23 cellular contexts compared by ENCODE assay signal in the genomic region with DNA sequence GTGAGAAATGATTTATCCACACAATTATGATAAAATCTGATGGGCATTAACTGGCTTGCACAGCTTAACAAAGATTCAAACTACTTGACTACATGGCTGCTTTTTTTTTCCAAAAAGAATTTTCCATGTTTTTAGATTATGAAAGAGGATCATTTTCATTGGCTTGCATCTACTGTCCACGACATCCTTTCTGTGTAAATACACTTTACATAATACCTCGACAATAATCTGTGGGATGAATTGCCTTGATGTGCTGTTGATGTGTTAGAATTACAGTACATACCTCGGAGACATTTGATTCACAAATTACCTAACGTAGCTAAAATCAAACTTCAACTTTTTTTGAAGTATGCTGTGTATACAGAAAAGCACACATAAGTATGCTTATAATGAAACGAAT.
DNase-seq lines count a peak whose midpoint lies in the region; ATAC-seq, FAIRE-seq and TF ChIP-seq lines count a peak whose summit lies in the region.
"Had no signal": no experiment of that assay in that cellular context is flagged by ENCODE, and none has a peak within 500 bp of the region (broad histone marks: within the 10 kb centered on the region; RNA-seq: fewer than 3 reads in every experiment).

No MANE protein-coding gene starts in this region.

- intact Hi-C loops in heart left ventricle (cut with DNase I) (loop anchor here in 7 of 10 donors (2.0 to 10.0 kb wide), 6 partner anchors 182 to 942 kb away; partner anchors contain the start of genes STAG1 (in 4 of the 7) and PCCB (in 1 of the 7)), pancreas (cut with DNase I) (loop anchor here in 2 of 3 donors (5.0 to 10.0 kb wide), 2 partner anchors 675 to 942 kb away; no protein-coding TSS in a partner anchor)
- intact Hi-C loops in activated CD4-positive, alpha-beta T cell treated with anti-CD3 and anti-CD28 coated beads, Interleukin-2, amount 10 ng/mL, durations not matched to agents 24 days and 14 days (cut with micrococcal nuclease): loop anchor here (10.0 kb wide), 2 partner anchors 1875 to 1905 kb away; no protein-coding TSS in a partner anchor

- H3K36me3 ChIP-seq in heart left ventricle (peaks cover 0 to 13% (median 5%) of the 10 kb centered on the region in 9 donors), right atrium auricular region (peaks cover 11% of the 10 kb centered on the region), osteoblast (ENCODE audit: insufficient read depth, low read length) (no peaks in the 10 kb centered on the region), pancreas (no peaks in the 10 kb centered on the region)
- H3K36me3 ChIP-seq: adrenal gland had no signal

- no peaks in the 10 kb centered on the region for H4K20me1 ChIP-seq in osteoblast (ENCODE audit: insufficient read depth, low read length)

- H3K27ac ChIP-seq in heart left ventricle: peak overlapping the region in 9 of 12 donors; percentile 39 to 83 (median 64)
- peak overlapping the region in 1 of 2 donors; percentile 83 for H3K27ac ChIP-seq in right atrium auricular region
- H3K27ac ChIP-seq in epithelial cell of prostate: peak overlapping the region; percentile 55
- peak overlapping the region; percentile 86 for H3K27ac ChIP-seq in osteoblast (ENCODE audit: low read depth, low read length)
- H3K27ac ChIP-seq in pancreas: no peak overlapping the region
- H3K27ac ChIP-seq: adrenal gland had no signal

- H3K4me2 ChIP-seq in osteoblast (ENCODE audit: insufficient read depth, low read length): peak overlapping the region; percentile 65

- H3K27me3 Mint-ChIP-seq in activated CD4-positive, alpha-beta T cell treated with anti-CD3 and anti-CD28 coated beads, Interleukin-2, amount 10 ng/mL, durations not matched to agents 24 days and 14 days: peaks cover 17% of the 10 kb centered on the region

- H3K9me3 ChIP-seq in heart left ventricle (no peaks in the 10 kb centered on the region), right atrium auricular region (no peaks in the 10 kb centered on the region), osteoblast (ENCODE audit: low read depth, low read length) (no peaks in the 10 kb centered on the region), pancreas (no peaks in the 10 kb centered on the region)
- H3K9me3 ChIP-seq: adrenal gland, heart right ventricle, left lung had no signal

- FAIRE-seq in pancreas (lab: Jason Lieb, UNC): no peak
- FAIRE-seq: GM18507, urothelium cell line had no signal

- no peaks in the 10 kb centered on the region for H3K79me2 ChIP-seq in osteoblast (ENCODE audit: insufficient read depth, low read length)

- H3K36me3 Mint-ChIP-seq in activated CD4-positive, alpha-beta T cell treated with anti-CD3 and anti-CD28 coated beads, Interleukin-2, amount 10 ng/mL, durations not matched to agents 24 days and 14 days (ENCODE audit: low read depth): no peaks in the 10 kb centered on the region

- DNase-seq in heart left ventricle (no peak), right atrium auricular region (ENCODE audit: low spot score) (no peak), epithelial cell of prostate (ENCODE audit: low read depth, low spot score) (no peak), osteoblast (ENCODE audit: insufficient read length, low spot score, missing footprints) (no peak), A172 (ENCODE audit: low spot score) (no peak), NCI-H1694 (lab: John Stamatoyannopoulos, UW) (no peak), pancreas (no peak)
- DNase-seq in activated CD4-positive, alpha-beta T cell treated with anti-CD3 and anti-CD28 coated beads, Interleukin-2, amount 10 ng/mL, durations not matched to agents 24 days and 14 days: no peak
- DNase-seq: activated CD4-positive, alpha-beta T cell treated with anti-CD3 and anti-CD28 coated beads, Interleukin-2, amount 10 ng/mL, durations not matched to agents 7 days and 5 days; activated CD8-positive, alpha-beta memory T cell treated with anti-CD3 and anti-CD28 coated beads, Interleukin-2, amount 50 U/mL, for 4 hours; activated effector memory CD4-positive, alpha-beta T cell treated with Interleukin-2 at 50 U/mL for 16 hours; adrenal gland; C1 segment of cervical spinal cord; heart right ventricle; KBM-7; left lung; NCI-H146; NCI-H526 treated with DMSO at 0.1 percent for 48 hours; SHP77; T-helper 1 cell had no signal

- ATAC-seq in heart left ventricle: no peak
- ATAC-seq in pancreas: no peak
- ATAC-seq: left lung had no signal

- H3K4me1 ChIP-seq in heart left ventricle: peaks cover 0 to 31% (median 17%) of the 10 kb centered on the region in 12 donors
- H3K4me1 ChIP-seq in right atrium auricular region: peaks cover 0 to 23% of the 10 kb centered on the region in 2 donors
- peaks cover 55% of the 10 kb centered on the region for H3K4me1 ChIP-seq in osteoblast (ENCODE audit: insufficient read depth, low read length)
- H3K4me1 ChIP-seq in pancreas: no peaks in the 10 kb centered on the region

- no peaks in the 10 kb centered on the region for H3K9me3 Mint-ChIP-seq in activated CD4-positive, alpha-beta T cell treated with anti-CD3 and anti-CD28 coated beads, Interleukin-2, amount 10 ng/mL, durations not matched to agents 24 days and 14 days
- H3K9me3 Mint-ChIP-seq: activated CD4-positive, alpha-beta T cell treated with anti-CD3 and anti-CD28 coated beads, Interleukin-2, amount 10 ng/mL, durations not matched to agents 7 days and 5 days; neural crest cell had no signal

- WGBS in heart left ventricle, 4 donors: 64 to 69% (median 67%) methylated on average over 5 of the region's 5 CpGs
- 70 to 76% methylated on average over 5 of the region's 5 CpGs for WGBS in pancreas, 2 donors

- TF ChIP-seq CTCF in heart left ventricle (IDR thresholded peaks at IDR 0.05) (no peak), right atrium auricular region (IDR thresholded peaks at IDR 0.05) (no peak), osteoblast (IDR thresholded peaks at IDR 0.05; ENCODE audit: extremely low read depth, low read depth, low read length) (no peak), pancreas (IDR thresholded peaks at IDR 0.05) (no peak)

- H3K4me3 ChIP-seq in heart left ventricle (no peak overlapping the region), right atrium auricular region (no peak overlapping the region), osteoblast (ENCODE audit: insufficient read depth, low read length) (peak overlapping the region; percentile 19), pancreas (no peak overlapping the region)
- H3K4me3 ChIP-seq: adrenal gland, heart right ventricle, left lung had no signal

- H3K4me1 Mint-ChIP-seq in activated CD4-positive, alpha-beta T cell treated with anti-CD3 and anti-CD28 coated beads, Interleukin-2, amount 10 ng/mL, durations not matched to agents 24 days and 14 days: no peaks in the 10 kb centered on the region

- no peak overlapping the region for H3K4me3 Mint-ChIP-seq in activated CD4-positive, alpha-beta T cell treated with anti-CD3 and anti-CD28 coated beads, Interleukin-2, amount 10 ng/mL, durations not matched to agents 24 days and 14 days
- H3K4me3 Mint-ChIP-seq: activated CD4-positive, alpha-beta T cell treated with anti-CD3 and anti-CD28 coated beads, Interleukin-2, amount 10 ng/mL, durations not matched to agents 7 days and 5 days; neural crest cell had no signal

- H3K27me3 ChIP-seq in heart left ventricle (no peaks in the 10 kb centered on the region), right atrium auricular region (no peaks in the 10 kb centered on the region), osteoblast (ENCODE audit: insufficient read depth, low read length) (no peaks in the 10 kb centered on the region), pancreas (no peaks in the 10 kb centered on the region)
- H3K27me3 ChIP-seq: adrenal gland, heart right ventricle, left lung had no signal

- peak overlapping the region; percentile 23 for H2AFZ ChIP-seq in osteoblast (ENCODE audit: low read length)

- H3K27ac Mint-ChIP-seq in activated CD4-positive, alpha-beta T cell treated with anti-CD3 and anti-CD28 coated beads, Interleukin-2, amount 10 ng/mL, durations not matched to agents 24 days and 14 days: no peak overlapping the region
- H3K27ac Mint-ChIP-seq: activated CD4-positive, alpha-beta T cell treated with anti-CD3 and anti-CD28 coated beads, Interleukin-2, amount 10 ng/mL, durations not matched to agents 7 days and 5 days had no signal

- TF ChIP-seq POLR2A in heart left ventricle (IDR thresholded peaks at IDR 0.05): no peak

Comparison
In these comparisons a context has a peak if more than half of its experiments do, and no peak if none do; other contexts are left out.
1. H3K27ac ChIP-seq: peak in heart left ventricle (9 of 12), epithelial cell of prostate (single experiment) and osteoblast (single experiment); none in pancreas (0 of 4).